ENCODE assay signal across 9 cellular contexts in genomic region chr16:58426095-58426494, GRCh38. TPM values are rescaled to one million over a fixed set of nuclear protein-coding genes. Genes with fewer than 3 reads are reported as not detected.
A peak's percentile ranks its signal among the peaks of the same experiment; 100 is the strongest.
DNase-seq lines count a peak whose midpoint lies in the region; ATAC-seq and FAIRE-seq lines count a peak whose summit lies in the region.
"Had no signal": no experiment of that assay in that cellular context is flagged by ENCODE, and none has a peak within 500 bp of the region (broad histone marks: within the 10 kb centered on the region; RNA-seq: fewer than 3 reads in every experiment).

No MANE protein-coding gene starts in this region.

- peak; percentile 24 for ATAC-seq in Right ventricle myocardium inferior
- peak; percentile 68 for ATAC-seq in HG03342 (IDR thresholded peaks at IDR 0.05; ENCODE audit: unreplicated experiment)
- ATAC-seq in activated CD8-positive, alpha-beta T cell treated with anti-CD3 and anti-CD28 coated beads, Interleukin-2, amount 10 ng/mL, durations not matched to agents 7 days and 5 days: peak; percentile 92

- intact Hi-C loops in Right ventricle myocardium inferior (cut with DNase I): loop anchor here (5.0 kb wide), 1 partner anchor 79 kb away; no protein-coding TSS in a partner anchor
- intact Hi-C loops in cardiac septum (cut with DNase I): no loop called here

- no peaks in the 10 kb centered on the region for H3K36me3 Mint-ChIP-seq in activated CD8-positive, alpha-beta T cell treated with anti-CD3 and anti-CD28 coated beads, Interleukin-2, amount 10 ng/mL, durations not matched to agents 7 days and 5 days (ENCODE audit: low read depth)

- DNase-seq in Right ventricle myocardium inferior (ENCODE audit: missing footprints): no peak
- DNase-seq in cardiac septum (ENCODE audit: low spot score): no peak
- DNase-seq in activated CD8-positive, alpha-beta T cell treated with anti-CD3 and anti-CD28 coated beads, Interleukin-2, amount 10 ng/mL, durations not matched to agents 7 days and 5 days: peak; percentile 70
- DNase-seq in stimulated activated CD8-positive, alpha-beta memory T cell treated with anti-CD3 and anti-CD28 coated beads, Interleukin-12 subunit alpha, Interleukin-12 subunit beta, amount 100 ng/mL, for 4 hours (ENCODE audit: low read depth): peak; percentile 3
- DNase-seq in NCI-H2227 (lab: John Stamatoyannopoulos, UW; ENCODE audit: unreplicated experiment): no peak
- DNase-seq in NCI-H1092 (lab: John Stamatoyannopoulos, UW): no peak
- DNase-seq in HTR-8/SVneo (ENCODE audit: insufficient read length, low spot score): no peak

- no peak for FAIRE-seq in HTR-8/SVneo (lab: Jason Lieb, UNC)
- FAIRE-seq: TTC549 had no signal

- POLR2A ChIA-PET in activated CD8-positive, alpha-beta T cell treated with anti-CD3 and anti-CD28 coated beads, Interleukin-2, amount 10 ng/mL, durations not matched to agents 7 days and 5 days (lab: Charles Lee): interaction anchor here (0.6 kb wide), 1 partner anchor 259 kb away, joined by 3 read pairs; the partner anchor contains the start of gene SLC38A7

- peak overlapping the region; percentile 39 for H3K27ac Mint-ChIP-seq in activated CD8-positive, alpha-beta T cell treated with anti-CD3 and anti-CD28 coated beads, Interleukin-2, amount 10 ng/mL, durations not matched to agents 7 days and 5 days

- H3K4me3 Mint-ChIP-seq in activated CD8-positive, alpha-beta T cell treated with anti-CD3 and anti-CD28 coated beads, Interleukin-2, amount 10 ng/mL, durations not matched to agents 7 days and 5 days: peak overlapping the region; percentile 39

- no peaks in the 10 kb centered on the region for H3K9me3 Mint-ChIP-seq in activated CD8-positive, alpha-beta T cell treated with anti-CD3 and anti-CD28 coated beads, Interleukin-2, amount 10 ng/mL, durations not matched to agents 7 days and 5 days (ENCODE audit: insufficient read depth)

- CTCF ChIA-PET in activated CD8-positive, alpha-beta T cell treated with anti-CD3 and anti-CD28 coated beads, Interleukin-2, amount 10 ng/mL, durations not matched to agents 7 days and 5 days (lab: Charles Lee): no interaction called here

- H3K27me3 Mint-ChIP-seq in activated CD8-positive, alpha-beta T cell treated with anti-CD3 and anti-CD28 coated beads, Interleukin-2, amount 10 ng/mL, durations not matched to agents 7 days and 5 days (ENCODE audit: low read depth): peaks cover 31% of the 10 kb centered on the region

- H3K4me1 Mint-ChIP-seq in activated CD8-positive, alpha-beta T cell treated with anti-CD3 and anti-CD28 coated beads, Interleukin-2, amount 10 ng/mL, durations not matched to agents 7 days and 5 days (ENCODE audit: low read depth): peaks cover 23% of the 10 kb centered on the region

RNA-seq across cellular contexts. Expression of gene GINS3, which starts 33.8 kb away (rescaled TPM):
- total RNA-seq in Right ventricle myocardium inferior (6.5 TPM), cardiac septum (4.7 TPM)
- 10 to 100 TPM; 16.3 to 18.0 TPM for total RNA-seq in activated CD8-positive, alpha-beta T cell treated with anti-CD3 and anti-CD28 coated beads, Interleukin-2, amount 10 ng/mL, durations not matched to agents 7 days and 5 days

Comparison
In these comparisons a context has a peak if more than half of its experiments do, and no peak if none do; other contexts are left out.
1. ATAC-seq: peak in every context shown above with its lines; median percentile 92 in activated CD8-positive, alpha-beta T cell treated with anti-CD3 and anti-CD28 coated beads, Interleukin-2, amount 10 ng/mL, durations not matched to agents 7 days and 5 days; 68 in HG03342; 24 in Right ventricle myocardium inferior.
2. DNase-seq: peak in activated CD8-positive, alpha-beta T cell treated with anti-CD3 and anti-CD28 coated beads, Interleukin-2, amount 10 ng/mL, durations not matched to agents 7 days and 5 days (single experiment) and stimulated activated CD8-positive, alpha-beta memory T cell treated with anti-CD3 and anti-CD28 coated beads, Interleukin-12 subunit alpha, Interleukin-12 subunit beta, amount 100 ng/mL, for 4 hours (single experiment); none in Right ventricle myocardium inferior (single experiment), cardiac septum (single experiment), NCI-H2227 (single experiment), NCI-H1092 (single experiment) and HTR-8/SVneo (single experiment).